11 cellular contexts compared by ENCODE assay signal in the genomic region with DNA sequence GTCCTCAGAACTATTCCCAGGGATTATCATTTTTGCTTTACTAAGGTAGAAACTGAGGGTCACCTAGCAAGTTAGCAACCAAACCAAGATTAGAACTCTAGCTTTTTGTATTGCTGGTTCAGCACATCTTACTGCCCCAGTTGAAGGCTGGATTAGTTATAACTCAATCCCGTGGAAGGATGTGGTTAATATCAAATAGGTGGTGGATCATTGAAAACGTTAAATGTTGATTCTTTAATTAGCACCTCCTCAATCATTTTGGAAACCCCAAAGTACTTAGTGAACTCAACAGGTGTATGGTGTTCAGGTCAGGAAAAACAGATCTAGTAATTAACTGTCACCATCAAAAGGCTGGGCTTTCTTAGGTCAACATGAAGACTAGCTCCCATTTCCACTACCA.
DNase-seq lines count a peak whose midpoint lies in the region; ATAC-seq, FAIRE-seq and TF ChIP-seq lines count a peak whose summit lies in the region.
"Had no signal": no experiment of that assay in that cellular context is flagged by ENCODE, and none has a peak within 500 bp of the region (broad histone marks: within the 10 kb centered on the region; RNA-seq: fewer than 3 reads in every experiment).

No MANE protein-coding gene starts in this region.

- H3K4me3 ChIP-seq in OCI-LY1 (ENCODE audit: low read depth, low read length, poor library complexity, severe bottlenecking), result peak overlapping the region; percentile 38
- H3K4me3 ChIP-seq in fibroblast of the aortic adventitia (ENCODE audit: low read depth, low read length), result peak overlapping the region; percentile 11
- H3K4me3 ChIP-seq in subcutaneous abdominal adipose tissue (ENCODE audit: low read depth in 1 of 5, low read length in 5 of 5), result peak overlapping the region in 4 of 5 donors; percentile 38 to 92 (median 88)
- H3K4me3 ChIP-seq: colonic mucosa had no signal

- peak overlapping the region; percentile 94 for H3K27ac ChIP-seq in OCI-LY1 (ENCODE audit: low read depth, low read length, poor library complexity, severe bottlenecking)
- peak overlapping the region; percentile 98 for H3K27ac ChIP-seq in subcutaneous abdominal adipose tissue (ENCODE audit: low read depth, low read length)
- H3K27ac ChIP-seq: colonic mucosa had no signal

- H3K9me3 ChIP-seq in OCI-LY1 (ENCODE audit: low read length), result no peaks in the 10 kb centered on the region
- H3K9me3 ChIP-seq in subcutaneous abdominal adipose tissue (ENCODE audit: control insufficient read depth in 5 of 5, low read length in 5 of 5), result no peaks in the 10 kb centered on the region
- H3K9me3 ChIP-seq: colonic mucosa had no signal

- H3K27ac Mint-ChIP-seq in activated CD8-positive, alpha-beta memory T cell treated with anti-CD3 and anti-CD28 coated beads, Interleukin-2, amount 10 ng/mL, durations not matched to agents 7 days and 5 days, result peak overlapping the region; percentile 99

- no peaks in the 10 kb centered on the region for H3K27me3 Mint-ChIP-seq in activated CD8-positive, alpha-beta memory T cell treated with anti-CD3 and anti-CD28 coated beads, Interleukin-2, amount 10 ng/mL, durations not matched to agents 7 days and 5 days

- peak overlapping the region; percentile 83 for H3K4me3 Mint-ChIP-seq in activated CD8-positive, alpha-beta memory T cell treated with anti-CD3 and anti-CD28 coated beads, Interleukin-2, amount 10 ng/mL, durations not matched to agents 7 days and 5 days

- peaks cover 89% of the 10 kb centered on the region for H3K4me1 Mint-ChIP-seq in activated CD8-positive, alpha-beta memory T cell treated with anti-CD3 and anti-CD28 coated beads, Interleukin-2, amount 10 ng/mL, durations not matched to agents 7 days and 5 days

- peak overlapping the region; percentile 32 for H3K9ac ChIP-seq in OCI-LY1 (ENCODE audit: low read length)
- H3K9ac ChIP-seq in subcutaneous abdominal adipose tissue (ENCODE audit: low read length in 5 of 5), result peak overlapping the region in 3 of 5 donors; percentile 12 to 72 (median 53)

- H3K9me3 Mint-ChIP-seq in activated CD8-positive, alpha-beta memory T cell treated with anti-CD3 and anti-CD28 coated beads, Interleukin-2, amount 10 ng/mL, durations not matched to agents 7 days and 5 days (ENCODE audit: low read depth), result no peaks in the 10 kb centered on the region

- peaks cover 91% of the 10 kb centered on the region for H3K36me3 Mint-ChIP-seq in activated CD8-positive, alpha-beta memory T cell treated with anti-CD3 and anti-CD28 coated beads, Interleukin-2, amount 10 ng/mL, durations not matched to agents 7 days and 5 days

- no peak overlapping the region for H2AFZ ChIP-seq in OCI-LY1 (ENCODE audit: low read length)

- TF ChIP-seq CTCF in OCI-LY1 (IDR thresholded peaks at IDR 0.05; ENCODE audit: low read length) (no peak), fibroblast of the aortic adventitia (IDR thresholded peaks at IDR 0.05; ENCODE audit: insufficient read depth, low read length) (no peak)

- no peak for ATAC-seq in activated CD8-positive, alpha-beta memory T cell treated with anti-CD3 and anti-CD28 coated beads, Interleukin-2, amount 10 ng/mL, durations not matched to agents 7 days and 5 days
- ATAC-seq in GM18907 (IDR thresholded peaks at IDR 0.05; ENCODE audit: unreplicated experiment), result no peak

- H3K4me1 ChIP-seq in OCI-LY1 (ENCODE audit: insufficient read depth, low read length, severe bottlenecking) (peaks cover 100% of the 10 kb centered on the region), subcutaneous abdominal adipose tissue (ENCODE audit: control insufficient read depth in 5 of 5, insufficient read depth in 5 of 5, low read length in 5 of 5) (peaks cover 9 to 87% (median 76%) of the 10 kb centered on the region in 5 donors)
- H3K4me1 ChIP-seq: colonic mucosa had no signal

- H3F3A ChIP-seq in OCI-LY1 (ENCODE audit: insufficient read depth, low read length), result no peaks in the 10 kb centered on the region

- peaks cover 29% of the 10 kb centered on the region for H3K79me2 ChIP-seq in OCI-LY1 (ENCODE audit: insufficient read depth, low read length)

- H3K27me3 ChIP-seq in OCI-LY1 (ENCODE audit: insufficient read depth, low read length) (no peaks in the 10 kb centered on the region), subcutaneous abdominal adipose tissue (ENCODE audit: control insufficient read depth in 5 of 5, insufficient read depth in 4 of 5, low read length in 5 of 5) (no peaks in the 10 kb centered on the region)
- H3K27me3 ChIP-seq: colonic mucosa had no signal

- CTCF ChIA-PET in activated CD8-positive, alpha-beta memory T cell treated with anti-CD3 and anti-CD28 coated beads, Interleukin-2, amount 10 ng/mL, durations not matched to agents 7 days and 5 days (lab: Charles Lee), result interaction anchor here (0.6 to 3.0 kb wide), 8 partner anchors 15 to 211 kb away, joined by 3 to 10 read pairs (median 4); no protein-coding TSS in a partner anchor

- H3K36me3 ChIP-seq in OCI-LY1 (ENCODE audit: insufficient read depth, low read length) (peaks cover 54% of the 10 kb centered on the region), subcutaneous abdominal adipose tissue (ENCODE audit: control insufficient read depth in 5 of 5, insufficient read depth in 5 of 5, low read length in 5 of 5) (peaks cover 14 to 39% (median 28%) of the 10 kb centered on the region in 5 donors)
- H3K36me3 ChIP-seq: colonic mucosa had no signal

- H4K20me1 ChIP-seq in OCI-LY1 (ENCODE audit: insufficient read depth, low read length), result no peaks in the 10 kb centered on the region

- DNase-seq in activated CD8-positive, alpha-beta memory T cell treated with anti-CD3 and anti-CD28 coated beads, Interleukin-2, amount 10 ng/mL, durations not matched to agents 7 days and 5 days, result no peak
- DNase-seq in activated CD8-positive, alpha-beta memory T cell treated with anti-CD3 and anti-CD28 coated beads for 24 hours, result no peak
- no peak for DNase-seq in fibroblast of the aortic adventitia (ENCODE audit: low read depth)
- DNase-seq in urothelium cell line (ENCODE audit: low spot score), result no peak
- no peak for DNase-seq in SK-N-DZ (ENCODE audit: low spot score)
- DNase-seq: colonic mucosa, NCI-H1694 treated with DMSO at 0.1 percent for 48 hours, Right ventricle myocardium superior had no signal

- no peaks in the 10 kb centered on the region for H3K9me2 ChIP-seq in OCI-LY1 (ENCODE audit: low read depth, low read length)

- H3K4me2 ChIP-seq in OCI-LY1 (ENCODE audit: low read length), result peak overlapping the region; percentile 94

- no peak for FAIRE-seq in urothelium cell line (lab: Jason Lieb, UNC)

Comparison
In these comparisons a context has a peak if more than half of its experiments do, and no peak if none do; other contexts are left out.
1. H3K4me3 ChIP-seq: peak in every context shown above with its lines; median percentile 88 in subcutaneous abdominal adipose tissue; 38 in OCI-LY1; 11 in fibroblast of the aortic adventitia.